8 cellular contexts compared by ENCODE assay signal in genomic region chr9:129278391-129279237, GRCh38.
DNase-seq lines count a peak whose midpoint lies in the region; ATAC-seq and TF ChIP-seq lines count a peak whose summit lies in the region.

No MANE protein-coding gene starts in this region.

- TF ChIP-seq CTCF in fibroblast of pulmonary artery (IDR thresholded peaks at IDR 0.05; ENCODE audit: low read length, missing control alignments), result no peak
- no peak for TF ChIP-seq CTCF in suprapubic skin (IDR thresholded peaks at IDR 0.05)

- H3K9me3 ChIP-seq in suprapubic skin, result no peaks in the 10 kb centered on the region

- DNase-seq in NCI-H1694 treated with DMSO at 0.1 percent for 48 hours (lab: John Stamatoyannopoulos, UW), result peak; percentile 2
- no peak for DNase-seq in NCI-H1694 (lab: John Stamatoyannopoulos, UW)
- peak; percentile 43 to 88 for DNase-seq in NCI-H526 (lab: John Stamatoyannopoulos, UW)
- DNase-seq in fibroblast of pulmonary artery (ENCODE audit: low read depth), result peak; percentile 6
- DNase-seq in suprapubic skin (ENCODE audit: low spot score in 2 of 2), result peak; percentile 62 to 67
- DNase-seq in GM19238 (ENCODE audit: insufficient read length, low spot score), result no peak
- DNase-seq in activated CD4-positive, alpha-beta T cell treated with anti-CD3 and anti-CD28 coated beads for 1 hour, result no peak

- no peaks in the 10 kb centered on the region for H3K27me3 ChIP-seq in suprapubic skin

- no peak for TF ChIP-seq EP300 in suprapubic skin (IDR thresholded peaks at IDR 0.05)

- H3K27ac ChIP-seq in suprapubic skin, result no peak overlapping the region

- H3K4me1 ChIP-seq in suprapubic skin, result peaks cover 26% of the 10 kb centered on the region

- 45% methylated on average over 13 of the region's 16 CpGs for WGBS in suprapubic skin

- no peak for ATAC-seq in HG03439 (IDR thresholded peaks at IDR 0.05; ENCODE audit: unreplicated experiment)

- no peak for TF ChIP-seq POLR2A in suprapubic skin (IDR thresholded peaks at IDR 0.05)

- H3K36me3 ChIP-seq in suprapubic skin, result no peaks in the 10 kb centered on the region

- no peak overlapping the region for H3K4me3 ChIP-seq in fibroblast of pulmonary artery (replicated peaks; ENCODE audit: low read depth, low read length)
- H3K4me3 ChIP-seq in suprapubic skin, result no peak overlapping the region

Comparison
In these comparisons a context has a peak if more than half of its experiments do, and no peak if none do; other contexts are left out.
1. DNase-seq: peak in NCI-H1694 treated with DMSO at 0.1 percent for 48 hours (single experiment), NCI-H526 (2 of 2), fibroblast of pulmonary artery (single experiment) and suprapubic skin (2 of 2); none in NCI-H1694 (single experiment), GM19238 (single experiment) and activated CD4-positive, alpha-beta T cell treated with anti-CD3 and anti-CD28 coated beads for 1 hour (single experiment).